10 cellular contexts compared by ENCODE assay signal in the genomic region with DNA sequence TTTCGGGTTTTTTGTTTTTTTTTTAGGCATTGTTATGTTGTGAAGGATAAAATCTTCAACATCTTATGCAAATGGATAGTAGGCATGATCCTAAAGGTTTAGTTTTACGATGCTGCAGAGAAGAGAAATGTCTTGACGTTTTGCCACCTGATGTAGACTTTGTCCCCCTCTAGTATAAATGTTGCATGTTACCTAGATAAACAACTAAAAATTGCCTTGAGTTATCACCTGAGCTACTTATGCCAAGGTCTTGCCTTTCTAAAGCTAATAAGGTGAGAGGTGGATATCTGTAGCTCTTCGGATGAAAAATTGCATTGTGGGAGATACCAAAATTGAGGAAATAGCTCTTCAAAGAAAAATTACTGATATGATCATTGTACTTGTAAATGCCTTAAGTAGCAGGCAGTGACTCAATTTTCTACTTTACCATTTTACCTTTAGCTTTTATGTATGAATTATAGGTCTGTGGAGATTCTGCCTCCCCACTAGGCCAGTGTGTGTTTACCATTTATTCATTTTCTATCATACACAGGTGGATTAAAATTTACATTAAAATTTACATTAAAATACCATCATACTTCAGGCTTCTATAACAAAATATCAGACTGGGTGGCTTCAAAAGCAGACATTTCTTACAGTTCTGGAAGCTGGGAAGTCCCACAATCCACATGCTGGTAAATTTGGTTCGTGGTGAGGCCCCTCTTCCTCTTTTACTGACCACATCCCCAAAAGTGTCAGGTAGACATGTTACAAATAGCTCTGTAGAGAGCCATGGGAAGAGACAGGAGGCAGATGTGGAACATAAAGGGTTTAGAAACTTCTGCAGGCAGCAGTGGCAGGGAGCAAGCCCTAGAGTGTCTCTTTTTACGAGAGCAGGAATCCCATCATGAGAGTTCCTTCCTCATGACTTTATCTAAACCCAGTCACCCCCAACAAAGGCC.
DNase-seq lines count a peak whose midpoint lies in the region; ATAC-seq and TF ChIP-seq lines count a peak whose summit lies in the region.
"Had no signal": no experiment of that assay in that cellular context is flagged by ENCODE, and none has a peak within 500 bp of the region (broad histone marks: within the 10 kb centered on the region; RNA-seq: fewer than 3 reads in every experiment).

No MANE protein-coding gene starts in this region.

- H3K36me3 Mint-ChIP-seq in activated T-helper 1 cell treated with anti-CD3 and anti-CD28 coated beads, Interleukin-12 subunit alpha, Interleukin-12 subunit beta, Interleukin-2, Interleukin-4 antibody, amounts not matched to agents 30 ng/mL and 10 ng/mL and 1 ng/mL, durations not matched to agents 14 hours and 24 hours and 36 hours (ENCODE audit: low read depth) = peaks cover 5% of the 10 kb centered on the region

- no peaks in the 10 kb centered on the region for H3K9me3 ChIP-seq in right atrium auricular region

- no peak for TF ChIP-seq CTCF in right atrium auricular region (IDR thresholded peaks at IDR 0.05)

- H3K4me1 Mint-ChIP-seq in activated T-helper 1 cell treated with anti-CD3 and anti-CD28 coated beads, Interleukin-12 subunit alpha, Interleukin-12 subunit beta, Interleukin-2, Interleukin-4 antibody, amounts not matched to agents 30 ng/mL and 10 ng/mL and 1 ng/mL, durations not matched to agents 14 hours and 24 hours and 36 hours (ENCODE audit: low read depth) = peaks cover 22% of the 10 kb centered on the region

- H3K27ac Mint-ChIP-seq in activated T-helper 1 cell treated with anti-CD3 and anti-CD28 coated beads, Interleukin-12 subunit alpha, Interleukin-12 subunit beta, Interleukin-2, Interleukin-4 antibody, amounts not matched to agents 30 ng/mL and 10 ng/mL and 1 ng/mL, durations not matched to agents 14 hours and 24 hours and 36 hours = no peak overlapping the region

- ATAC-seq in GM18502 (IDR thresholded peaks at IDR 0.05; ENCODE audit: poor library complexity, unreplicated experiment) (peak; percentile 80), GM21717 (IDR thresholded peaks at IDR 0.05; ENCODE audit: unreplicated experiment) (peak; percentile 70)

- no peaks in the 10 kb centered on the region for H3K27me3 Mint-ChIP-seq in activated T-helper 1 cell treated with anti-CD3 and anti-CD28 coated beads, Interleukin-12 subunit alpha, Interleukin-12 subunit beta, Interleukin-2, Interleukin-4 antibody, amounts not matched to agents 30 ng/mL and 10 ng/mL and 1 ng/mL, durations not matched to agents 14 hours and 24 hours and 36 hours (ENCODE audit: insufficient read depth)

- H3K27ac ChIP-seq in right atrium auricular region = no peak overlapping the region
- H3K27ac ChIP-seq: VCaP had no signal

- no peaks in the 10 kb centered on the region for H3K36me3 ChIP-seq in right atrium auricular region

- DNase-seq in Jurkat, Clone E6-1 (ENCODE audit: low read depth, low spot score) = peak; percentile 42
- peak; percentile 15 for DNase-seq in activated T-helper 1 cell treated with anti-CD3 and anti-CD28 coated beads, Interleukin-12 subunit alpha, Interleukin-12 subunit beta, Interleukin-2, Interleukin-4 antibody, amounts not matched to agents 30 ng/mL and 10 ng/mL and 1 ng/mL, durations not matched to agents 14 hours and 24 hours and 36 hours (ENCODE audit: low spot score)
- DNase-seq in Ammon's horn (ENCODE audit: low spot score) (no peak), dedifferentiated amniotic fluid mesenchymal stem cell (ENCODE audit: extremely low spot score) (no peak), right atrium auricular region (ENCODE audit: low spot score) (no peak), globus pallidus (ENCODE audit: low spot score) (no peak)
- DNase-seq: stimulated activated CD4-positive, alpha-beta T cell treated with anti-CD3 and anti-CD28 coated beads, Interleukin-4, amount 100 ng/mL, for 1 hour had no signal

- H3K27me3 ChIP-seq in right atrium auricular region = no peaks in the 10 kb centered on the region

- peaks cover 0 to 11% of the 10 kb centered on the region in 2 donors for H3K4me1 ChIP-seq in right atrium auricular region

- peak overlapping the region; percentile 35 for H3K4me3 Mint-ChIP-seq in activated T-helper 1 cell treated with anti-CD3 and anti-CD28 coated beads, Interleukin-12 subunit alpha, Interleukin-12 subunit beta, Interleukin-2, Interleukin-4 antibody, amounts not matched to agents 30 ng/mL and 10 ng/mL and 1 ng/mL, durations not matched to agents 14 hours and 24 hours and 36 hours

- no peaks in the 10 kb centered on the region for H3K9me3 Mint-ChIP-seq in activated T-helper 1 cell treated with anti-CD3 and anti-CD28 coated beads, Interleukin-12 subunit alpha, Interleukin-12 subunit beta, Interleukin-2, Interleukin-4 antibody, amounts not matched to agents 30 ng/mL and 10 ng/mL and 1 ng/mL, durations not matched to agents 14 hours and 24 hours and 36 hours

- intact Hi-C loops in activated T-helper 1 cell treated with anti-CD3 and anti-CD28 coated beads, Interleukin-12 subunit alpha, Interleukin-12 subunit beta, Interleukin-2, Interleukin-4 antibody, amounts not matched to agents 30 ng/mL and 10 ng/mL and 1 ng/mL, durations not matched to agents 14 hours and 24 hours and 36 hours (cut with micrococcal nuclease) = no loop called here

- H3K4me3 ChIP-seq in Jurkat, Clone E6-1 (ENCODE audit: low read length) = no peak overlapping the region
- no peak overlapping the region for H3K4me3 ChIP-seq in right atrium auricular region

Comparison
In these comparisons a context has a peak if more than half of its experiments do, and no peak if none do; other contexts are left out.
1. DNase-seq: peak in Jurkat, Clone E6-1 (single experiment) and activated T-helper 1 cell treated with anti-CD3 and anti-CD28 coated beads, Interleukin-12 subunit alpha, Interleukin-12 subunit beta, Interleukin-2, Interleukin-4 antibody, amounts not matched to agents 30 ng/mL and 10 ng/mL and 1 ng/mL, durations not matched to agents 14 hours and 24 hours and 36 hours (single experiment); none in Ammon's horn (single experiment), dedifferentiated amniotic fluid mesenchymal stem cell (single experiment), right atrium auricular region (single experiment) and globus pallidus (single experiment).